ENCODE assay signal across 17 cellular contexts in the genomic region with DNA sequence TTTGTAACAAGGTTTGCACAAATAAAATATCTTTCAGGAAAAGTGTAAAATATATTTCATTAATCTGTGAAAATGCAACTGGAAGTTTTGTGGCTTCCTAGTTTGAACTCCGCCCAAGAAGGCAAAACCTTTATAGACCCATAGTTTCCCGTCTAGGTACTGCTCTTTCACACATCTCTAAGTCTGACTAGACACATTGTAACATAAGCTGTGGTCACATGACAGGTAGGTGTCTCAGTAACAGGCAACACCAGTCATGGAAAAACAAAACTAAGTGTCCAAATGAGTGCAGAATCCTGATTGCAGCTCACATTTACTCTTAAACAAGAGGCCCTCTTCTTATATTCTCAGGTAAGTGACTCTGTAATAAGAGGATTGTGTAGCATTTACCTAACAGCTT. TPM values are rescaled to one million over a fixed set of nuclear protein-coding genes. Genes with fewer than 3 reads are reported as not detected.
DNase-seq lines count a peak whose midpoint lies in the region; ATAC-seq, FAIRE-seq and TF ChIP-seq lines count a peak whose summit lies in the region.
"Had no signal": no experiment of that assay in that cellular context is flagged by ENCODE, and none has a peak within 500 bp of the region (broad histone marks: within the 10 kb centered on the region; RNA-seq: fewer than 3 reads in every experiment).

No MANE protein-coding gene starts in this region.

- CTCF ChIA-PET in MCF 10A (lab: Yijun Ruan, JAX) = interaction anchor here (1.0 kb wide), 1 partner anchor 11 kb away, joined by 3 read pairs; no protein-coding TSS in a partner anchor
- CTCF ChIA-PET in naive thymus-derived CD4-positive, alpha-beta T cell (lab: Charles Lee) = no interaction called here

- POLR2A ChIA-PET in MCF 10A (lab: Yijun Ruan, JAX) = interaction anchor here (0.6 to 1.3 kb wide), 2 partner anchors 10 to 23 kb away, joined by 3 to 4 read pairs; no protein-coding TSS in a partner anchor
- POLR2A ChIA-PET in naive thymus-derived CD4-positive, alpha-beta T cell (lab: Charles Lee) = no interaction called here

- no peak overlapping the region for H3K4me3 Mint-ChIP-seq in MCF 10A (ENCODE audit: unreplicated experiment)
- H3K4me3 Mint-ChIP-seq in immature natural killer cell = no peak overlapping the region
- no peak overlapping the region for H3K4me3 Mint-ChIP-seq in naive thymus-derived CD4-positive, alpha-beta T cell
- H3K4me3 Mint-ChIP-seq: B cell; CD4-positive, alpha-beta T cell; H9 had no signal

- BruUV-seq in MCF 10A (replicated peaks; lab: Mats Ljungman, UMichigan) = no TSS peak

- no peak for ATAC-seq in naive thymus-derived CD4-positive, alpha-beta T cell

- no peak for FAIRE-seq in GM12891 (lab: Jason Lieb, UNC)
- FAIRE-seq: A204.1, GM19239 had no signal

- TF ChIP-seq POLR2A in breast epithelium (IDR thresholded peaks at IDR 0.05) (no peak), GM12891 (IDR thresholded peaks at IDR 0.05; ENCODE audit: low read depth, low read length) (no peak)

- peaks cover 14% of the 10 kb centered on the region for H3K9me3 Mint-ChIP-seq in MCF 10A (ENCODE audit: unreplicated experiment)
- H3K9me3 Mint-ChIP-seq in immature natural killer cell = peaks cover 0 to 11% (median 0%) of the 10 kb centered on the region in 6 donors
- peaks cover 2 to 33% (median 16%) of the 10 kb centered on the region in 11 donors for H3K9me3 Mint-ChIP-seq in naive thymus-derived CD4-positive, alpha-beta T cell

- intact Hi-C loops in MCF 10A (cut with micrococcal nuclease) (no loop called here), breast epithelium (cut with DNase I; ENCODE audit: low total_unique reads) (no loop called here)
- intact Hi-C loops in naive thymus-derived CD4-positive, alpha-beta T cell (cut with micrococcal nuclease) = no loop called here

- H3K27ac Mint-ChIP-seq in MCF 10A (ENCODE audit: low read depth, unreplicated experiment) = no peak overlapping the region
- H3K27ac Mint-ChIP-seq in immature natural killer cell = no peak overlapping the region
- no peak overlapping the region for H3K27ac Mint-ChIP-seq in naive thymus-derived CD4-positive, alpha-beta T cell
- H3K27ac Mint-ChIP-seq: B cell; CD4-positive, alpha-beta T cell; H9 had no signal

- in situ Hi-C loops in SK-MEL-5 (cut with HindIII; ENCODE audit: low pct_unique_long_range_greater_than_20kb, low sequenced_read_pairs) = no loop called here

- no peak overlapping the region for H3K27ac ChIP-seq in breast epithelium
- no peak overlapping the region for H3K27ac ChIP-seq in naive thymus-derived CD4-positive, alpha-beta T cell (ENCODE audit: low read depth, low read length)

- no peak overlapping the region for H3K4me3 ChIP-seq in breast epithelium
- H3K4me3 ChIP-seq in naive thymus-derived CD4-positive, alpha-beta T cell (ENCODE audit: low read length) = no peak overlapping the region

- H3K4me1 ChIP-seq in breast epithelium = no peaks in the 10 kb centered on the region
- H3K4me1 ChIP-seq in naive thymus-derived CD4-positive, alpha-beta T cell (ENCODE audit: control insufficient read depth in 2 of 2, insufficient read depth in 2 of 2, low read length in 2 of 2) = no peaks in the 10 kb centered on the region

- peaks cover 0 to 7% of the 10 kb centered on the region in 2 donors for H3K9me3 ChIP-seq in breast epithelium
- no peaks in the 10 kb centered on the region for H3K9me3 ChIP-seq in naive thymus-derived CD4-positive, alpha-beta T cell (ENCODE audit: control insufficient read depth in 2 of 3, low read length in 3 of 3)

- peak; percentile 2 for DNase-seq in MCF 10A (ENCODE audit: unreplicated experiment)
- no peak for DNase-seq in breast epithelium (ENCODE audit: low spot score in 2 of 2)
- peak; percentile 28 for DNase-seq in SK-MEL-5 (ENCODE audit: low read depth, low spot score)
- peak; percentile 3 to 8 (median 3) for DNase-seq in immature natural killer cell
- DNase-seq in naive thymus-derived CD4-positive, alpha-beta T cell = no peak
- DNase-seq in GM12891 (ENCODE audit: insufficient read length, low spot score) = no peak
- DNase-seq in NCI-H345 (lab: John Stamatoyannopoulos, UW) = no peak
- DNase-seq: C1 segment of cervical spinal cord; CD4-positive, alpha-beta T cell; DND-41; GDM1; GOT3; H9 had no signal

- H3K36me3 Mint-ChIP-seq in MCF 10A (ENCODE audit: insufficient read depth, unreplicated experiment) = no peaks in the 10 kb centered on the region
- H3K36me3 Mint-ChIP-seq in immature natural killer cell = peaks cover 0 to 6% (median 4%) of the 10 kb centered on the region in 3 donors
- peaks cover 0 to 14% (median 0%) of the 10 kb centered on the region in 5 donors for H3K36me3 Mint-ChIP-seq in naive thymus-derived CD4-positive, alpha-beta T cell

- no peaks in the 10 kb centered on the region for H3K4me1 Mint-ChIP-seq in MCF 10A (ENCODE audit: insufficient read depth, unreplicated experiment)
- H3K4me1 Mint-ChIP-seq in immature natural killer cell = peaks cover 4 to 8% of the 10 kb centered on the region in 2 donors
- H3K4me1 Mint-ChIP-seq in naive thymus-derived CD4-positive, alpha-beta T cell = peaks cover 0 to 3% (median 0%) of the 10 kb centered on the region in 7 donors
- H3K4me1 Mint-ChIP-seq: B cell had no signal

- no peaks in the 10 kb centered on the region for H3K36me3 ChIP-seq in breast epithelium
- H3K36me3 ChIP-seq in naive thymus-derived CD4-positive, alpha-beta T cell (ENCODE audit: control insufficient read depth in 2 of 3, insufficient read depth in 3 of 3, low read length in 3 of 3) = no peaks in the 10 kb centered on the region

- no peak for TF ChIP-seq CTCF in MCF 10A (IDR thresholded peaks at IDR 0.05; ENCODE audit: unreplicated experiment)
- TF ChIP-seq CTCF in breast epithelium (IDR thresholded peaks at IDR 0.05) = no peak

- H3K27me3 ChIP-seq in breast epithelium = no peaks in the 10 kb centered on the region
- no peaks in the 10 kb centered on the region for H3K27me3 ChIP-seq in naive thymus-derived CD4-positive, alpha-beta T cell (ENCODE audit: control insufficient read depth in 2 of 2, insufficient read depth in 2 of 2, low read length in 2 of 2)

- no peaks in the 10 kb centered on the region for H3K27me3 Mint-ChIP-seq in MCF 10A (ENCODE audit: insufficient read depth, unreplicated experiment)
- peaks cover 0 to 2% (median 0%) of the 10 kb centered on the region in 3 donors for H3K27me3 Mint-ChIP-seq in immature natural killer cell (ENCODE audit: low read depth in 3 of 3)
- H3K27me3 Mint-ChIP-seq in naive thymus-derived CD4-positive, alpha-beta T cell = peaks cover 7 to 21% (median 15%) of the 10 kb centered on the region in 5 donors
- H3K27me3 Mint-ChIP-seq: B cell; CD4-positive, alpha-beta T cell had no signal

TF ChIP-seq in GM12891, 5 proteins besides CTCF, POLR2A, EP300 and RAD21:
- no peak for TF ChIP-seq SPI1 (IDR thresholded peaks at IDR 0.05; ENCODE audit: low read depth, low read length)
- no peak for TF ChIP-seq POLR2AphosphoS5 (IDR thresholded peaks at IDR 0.05; ENCODE audit: low read depth, low read length)
- TF ChIP-seq POU2F2 (IDR thresholded peaks at IDR 0.05; ENCODE audit: low read depth, low read length) = no peak
- TF ChIP-seq TAF1 (IDR thresholded peaks at IDR 0.05; ENCODE audit: low read depth, low read length) = no peak
- no peak for TF ChIP-seq PAX5 (IDR thresholded peaks at IDR 0.05; ENCODE audit: insufficient read depth, low read length, severe bottlenecking)

RNA-seq across cellular contexts. Expression of gene SNCA, which starts 55.6 kb away (rescaled TPM):
- total RNA-seq in MCF 10A (2022) (29.1 and 34.8 TPM in 2 replicates), breast epithelium (10 to 100 TPM; 12.7 to 15.7 (median 15.4) TPM)
- 179 and 186 TPM in 2 replicates for total RNA-seq in SK-MEL-5 (2014; rRNA removed; shearing (Covaris generic))
- polyA plus RNA-seq in SK-MEL-5 (2015; cell fraction: cytosol; rRNA removed) = 221 and 235 TPM in 2 replicates
- polyA plus RNA-seq in SK-MEL-5 (2015; cell fraction: nucleus; rRNA removed) = 51.3 and 60.2 TPM in 2 replicates
- polyA plus RNA-seq in immature natural killer cell = 1 to 10 TPM; 4.6 to 7.2 (median 4.8) TPM
- total RNA-seq in naive thymus-derived CD4-positive, alpha-beta T cell = 1 to 10 TPM in 2 of 5 experiments, under 1 TPM in 3; 0.49 to 3.0 (median 0.57) TPM
- 1 to 10 TPM in 1 of 2 donors, not detected in 1; 2.3 TPM for polyA plus RNA-seq in naive thymus-derived CD4-positive, alpha-beta T cell
- 0.35 TPM for polyA plus RNA-seq in GM12891 (2012; ENCODE audit: low read depth, missing spikeins)
- total RNA-seq: CD4-positive, alpha-beta T cell; HT-29 had no signal

Comparison
In these comparisons a context has a peak if more than half of its experiments do, and no peak if none do; other contexts are left out.
1. DNase-seq: peak in MCF 10A (single experiment), SK-MEL-5 (single experiment) and immature natural killer cell (3 of 3); none in breast epithelium (0 of 2), naive thymus-derived CD4-positive, alpha-beta T cell (0 of 9), GM12891 (single experiment) and NCI-H345 (single experiment).